In genomic region chr16:11252482-11252931, GRCh38 we compare ENCODE assay signal across 10 cellular contexts. TPM values are rescaled to one million over a fixed set of nuclear protein-coding genes. Genes with fewer than 3 reads are reported as not detected.
A peak's percentile ranks its signal among the peaks of the same experiment; 100 is the strongest.
DNase-seq lines count a peak whose midpoint lies in the region; ATAC-seq and TF ChIP-seq lines count a peak whose summit lies in the region.
"Had no signal": no experiment of that assay in that cellular context is flagged by ENCODE, and none has a peak within 500 bp of the region (broad histone marks: within the 10 kb centered on the region; RNA-seq: fewer than 3 reads in every experiment).

No MANE protein-coding gene starts in this region.

- peaks cover 13% of the 10 kb centered on the region for H3K9me3 Mint-ChIP-seq in glutamatergic neuron (ENCODE audit: unreplicated experiment)
- H3K9me3 Mint-ChIP-seq in type B pancreatic cell: peaks cover 3% of the 10 kb centered on the region

- no peak for ATAC-seq in GM21423 (IDR thresholded peaks at IDR 0.05; ENCODE audit: unreplicated experiment)
- ATAC-seq: right cardiac atrium had no signal

- no peak for TF ChIP-seq CTCF in glutamatergic neuron (IDR thresholded peaks at IDR 0.05; ENCODE audit: partially characterized antibody, unreplicated experiment)
- no peak for TF ChIP-seq CTCF in type B pancreatic cell (conservative IDR thresholded peaks at IDR 0.05)

- peaks cover 11% of the 10 kb centered on the region for H3K27me3 Mint-ChIP-seq in glutamatergic neuron (ENCODE audit: unreplicated experiment)
- H3K27me3 Mint-ChIP-seq in type B pancreatic cell: no peaks in the 10 kb centered on the region

- no peak overlapping the region for H3K27ac Mint-ChIP-seq in glutamatergic neuron (ENCODE audit: unreplicated experiment)
- peak overlapping the region; percentile 51 for H3K27ac Mint-ChIP-seq in type B pancreatic cell

- H3K36me3 Mint-ChIP-seq in glutamatergic neuron (ENCODE audit: unreplicated experiment) (no peaks in the 10 kb centered on the region), type B pancreatic cell (peaks cover 4% of the 10 kb centered on the region)

- peaks cover 13% of the 10 kb centered on the region for H3K4me1 Mint-ChIP-seq in glutamatergic neuron (ENCODE audit: low read depth, unreplicated experiment)
- peaks cover 35% of the 10 kb centered on the region for H3K4me1 Mint-ChIP-seq in type B pancreatic cell (ENCODE audit: unreplicated experiment)

- DNase-seq in activated naive CD4-positive, alpha-beta T cell treated with Interleukin-2 at 50 U/mL for 16 hours: peak; percentile 24
- DNase-seq in activated naive CD4-positive, alpha-beta T cell (lab: John Stamatoyannopoulos, UW): no peak
- peak; percentile 82 for DNase-seq in activated CD8-positive, alpha-beta memory T cell treated with anti-CD3 and anti-CD28 coated beads, Interleukin-2, amount 50 U/mL, for 48 hours
- DNase-seq in glutamatergic neuron: no peak
- DNase-seq in type B pancreatic cell (ENCODE audit: extremely low spot score, unreplicated experiment): no peak
- no peak for DNase-seq in NCI-H1694 treated with DMSO at 0.1 percent for 48 hours (lab: John Stamatoyannopoulos, UW)
- DNase-seq in NCI-H1694 (lab: John Stamatoyannopoulos, UW): no peak
- DNase-seq: hypothalamus, right cardiac atrium had no signal

- H3K4me3 Mint-ChIP-seq in glutamatergic neuron (ENCODE audit: unreplicated experiment) (peak overlapping the region; percentile 44), type B pancreatic cell (peak overlapping the region; percentile 81)

RNA-seq across cellular contexts. Expression of gene SOCS1, which starts 3.5 kb away (rescaled TPM):
- total RNA-seq in glutamatergic neuron (ENCODE audit: unreplicated experiment) (11.1 TPM), type B pancreatic cell (ENCODE audit: low replicate concordance) (14.5 and 28.6 TPM in 2 replicates)

RNA-seq across cellular contexts. Expression of gene TNP2, which starts 16.6 kb away (rescaled TPM):
- not detected for total RNA-seq in glutamatergic neuron (ENCODE audit: unreplicated experiment)
- not detected in 2 replicates for total RNA-seq in type B pancreatic cell (ENCODE audit: low replicate concordance)
- total RNA-seq: right cardiac atrium had no signal

RNA-seq across cellular contexts. Expression of gene PRM3, which starts 20.9 kb away (rescaled TPM):
- not detected for total RNA-seq in glutamatergic neuron (ENCODE audit: unreplicated experiment)
- not detected in 2 replicates for total RNA-seq in type B pancreatic cell (ENCODE audit: low replicate concordance)
- total RNA-seq: right cardiac atrium had no signal

RNA-seq across cellular contexts. Expression of gene PRM2, which starts 23.8 kb away (rescaled TPM):
- total RNA-seq in glutamatergic neuron (ENCODE audit: unreplicated experiment): not detected
- not detected in 2 replicates for total RNA-seq in type B pancreatic cell (ENCODE audit: low replicate concordance)
- total RNA-seq: right cardiac atrium had no signal

RNA-seq across cellular contexts. Expression of gene PRM1, which starts 28.6 kb away (rescaled TPM):
- total RNA-seq in glutamatergic neuron (ENCODE audit: unreplicated experiment) (not detected), type B pancreatic cell (ENCODE audit: low replicate concordance) (not detected in 2 replicates)
- total RNA-seq: right cardiac atrium had no signal

Comparison
In these comparisons a context has a peak if more than half of its experiments do, and no peak if none do; other contexts are left out.
1. DNase-seq: peak in activated naive CD4-positive, alpha-beta T cell treated with Interleukin-2 at 50 U/mL for 16 hours (single experiment) and activated CD8-positive, alpha-beta memory T cell treated with anti-CD3 and anti-CD28 coated beads, Interleukin-2, amount 50 U/mL, for 48 hours (single experiment); none in activated naive CD4-positive, alpha-beta T cell (0 of 4), glutamatergic neuron (single experiment), type B pancreatic cell (single experiment), NCI-H1694 treated with DMSO at 0.1 percent for 48 hours (single experiment) and NCI-H1694 (single experiment).